ENCODE assay signal across 8 cellular contexts in the genomic region with DNA sequence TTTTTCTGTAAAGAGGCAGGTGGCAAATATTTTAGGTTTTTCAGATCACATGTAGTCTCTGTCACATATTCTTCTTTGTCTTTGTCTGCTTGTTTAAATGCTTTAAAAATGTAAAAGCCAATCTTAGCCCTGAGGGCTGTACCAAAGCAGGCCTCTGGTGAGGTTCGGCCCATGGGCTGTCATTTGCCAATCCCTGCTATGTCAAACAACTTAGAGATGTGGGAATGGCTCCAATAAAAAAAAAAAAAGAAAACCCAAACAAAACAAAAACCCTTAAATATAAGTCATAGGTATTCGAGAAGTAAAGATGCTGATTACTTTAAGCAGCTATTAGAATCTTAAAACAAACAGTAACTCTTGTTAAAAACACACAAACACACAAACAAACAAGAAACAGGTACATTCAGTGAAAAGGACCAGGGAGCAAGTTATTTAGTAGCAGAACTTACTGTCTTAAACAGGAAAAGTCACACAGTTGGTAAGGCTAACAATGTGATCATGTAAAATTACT.
DNase-seq lines count a peak whose midpoint lies in the region; ATAC-seq and TF ChIP-seq lines count a peak whose summit lies in the region.

No MANE protein-coding gene starts in this region.

- WGBS in mammary epithelial cell (ENCODE audit: low coverage, missing lambda C conversion rate) = 62% methylated on average over 2 of the region's 2 CpGs
- 79 to 89% methylated on average over 2 of the region's 2 CpGs for WGBS in testis, 2 donors

- ATAC-seq in activated CD8-positive, alpha-beta memory T cell treated with anti-CD3 and anti-CD28 coated beads, Interleukin-2, amount 10 ng/mL, durations not matched to agents 7 days and 5 days = peak; percentile 3
- ATAC-seq in PC-3 = peak; percentile 18; the same call in 1 of the 2 replicates
- no peak for ATAC-seq in stimulated activated effector memory CD8-positive, alpha-beta T cell treated with anti-CD3 and anti-CD28 coated beads, Interleukin-12 subunit alpha, Interleukin-12 subunit beta, amount 100 ng/mL, for 72 hours

- peak overlapping the region; percentile 99 for H3K27ac Mint-ChIP-seq in activated CD8-positive, alpha-beta memory T cell treated with anti-CD3 and anti-CD28 coated beads, Interleukin-2, amount 10 ng/mL, durations not matched to agents 7 days and 5 days
- peak overlapping the region; percentile 98 for H3K27ac Mint-ChIP-seq in stimulated activated effector memory CD8-positive, alpha-beta T cell treated with anti-CD3 and anti-CD28 coated beads, Interleukin-12 subunit alpha, Interleukin-12 subunit beta, amount 100 ng/mL, for 72 hours

- H3K9me3 Mint-ChIP-seq in activated CD8-positive, alpha-beta memory T cell treated with anti-CD3 and anti-CD28 coated beads, Interleukin-2, amount 10 ng/mL, durations not matched to agents 7 days and 5 days (ENCODE audit: low read depth) = peaks cover 19% of the 10 kb centered on the region
- peaks cover 29% of the 10 kb centered on the region for H3K9me3 Mint-ChIP-seq in stimulated activated effector memory CD8-positive, alpha-beta T cell treated with anti-CD3 and anti-CD28 coated beads, Interleukin-12 subunit alpha, Interleukin-12 subunit beta, amount 100 ng/mL, for 72 hours

- H3K4me1 ChIP-seq in PC-3 (ENCODE audit: insufficient read depth, low read length) (peaks cover 28% of the 10 kb centered on the region), mammary epithelial cell (ENCODE audit: insufficient read depth, low read length) (peaks cover 20% of the 10 kb centered on the region), testis (no peaks in the 10 kb centered on the region)

- H3K36me3 ChIP-seq in PC-3 (ENCODE audit: low read depth, low read length) = no peaks in the 10 kb centered on the region
- H3K36me3 ChIP-seq in mammary epithelial cell (ENCODE audit: insufficient read depth, low read length) = no peaks in the 10 kb centered on the region
- H3K36me3 ChIP-seq in testis (ENCODE audit: low read depth, missing control alignments) = no peaks in the 10 kb centered on the region

- H2AFZ ChIP-seq in PC-3 (ENCODE audit: low read length) (no peak overlapping the region), mammary epithelial cell (ENCODE audit: low read depth, low read length) (no peak overlapping the region)

- H3K9ac ChIP-seq in PC-3 (ENCODE audit: low read length) (peak overlapping the region; percentile 2; the same call in 1 of the 2 replicates), mammary epithelial cell (ENCODE audit: insufficient read depth, low read length) (peak overlapping the region; percentile 38)

- no peak overlapping the region for H3K4me3 ChIP-seq in PC-3 (ENCODE audit: low read length)
- H3K4me3 ChIP-seq in mammary epithelial cell (replicated peaks in 1 of 3; ENCODE audit: insufficient read depth in 1 of 3, low read depth in 2 of 3, low read length in 3 of 3) = no peak overlapping the region
- H3K4me3 ChIP-seq in testis = no peak overlapping the region

- CTCF ChIA-PET in activated CD8-positive, alpha-beta memory T cell treated with anti-CD3 and anti-CD28 coated beads, Interleukin-2, amount 10 ng/mL, durations not matched to agents 7 days and 5 days (lab: Charles Lee) = interaction anchor here (1.0 to 3.4 kb wide), 5 partner anchors 21 to 170 kb away, joined by 3 to 18 read pairs (median 3); a partner anchor contains a TSS
- CTCF ChIA-PET in PC-3 (lab: Charles Lee) = no interaction called here
- CTCF ChIA-PET in mammary epithelial cell (lab: Charles Lee; ENCODE audit: low non-redundant PET) = no interaction called here

- BruUV-seq in PC-3 (replicated peaks; lab: Mats Ljungman, UMichigan) (TSS peak; percentile 92), mammary epithelial cell (replicated peaks; lab: Mats Ljungman, UMichigan) (TSS peak; percentile 93)

- POLR2A ChIA-PET in PC-3 (lab: Charles Lee; ENCODE audit: unreplicated experiment) = interaction anchor here (0.5 to 1.1 kb wide), 6 partner anchors 16 to 410 kb away, joined by 3 to 9 read pairs (median 4); a partner anchor contains a TSS

- dilution Hi-C loops in mammary epithelial cell (cut with HindIII; ENCODE audit: low sequenced_read_pairs) = no loop called here

- H3K27me3 ChIP-seq in PC-3 (ENCODE audit: low read length) (no peaks in the 10 kb centered on the region), mammary epithelial cell (ENCODE audit: insufficient read depth, low read length) (no peaks in the 10 kb centered on the region), testis (no peaks in the 10 kb centered on the region)

- in situ Hi-C loops in mammary epithelial cell (cut with MboI; ENCODE audit: low sequenced_read_pairs in 2 of 2) = loop anchor here in 1 of 2 donors (5.0 kb wide), 1 partner anchor 59 kb away; no protein-coding TSS in a partner anchor

- no peaks in the 10 kb centered on the region for H3K27me3 Mint-ChIP-seq in activated CD8-positive, alpha-beta memory T cell treated with anti-CD3 and anti-CD28 coated beads, Interleukin-2, amount 10 ng/mL, durations not matched to agents 7 days and 5 days

- DNase-seq in activated CD8-positive, alpha-beta memory T cell treated with anti-CD3 and anti-CD28 coated beads, Interleukin-2, amount 10 ng/mL, durations not matched to agents 7 days and 5 days = no peak
- no peak for DNase-seq in activated CD8-positive, alpha-beta memory T cell treated with anti-CD3 and anti-CD28 coated beads for 24 hours
- DNase-seq in PC-3 (peak; percentile 27), mammary epithelial cell (no peak), A172 (ENCODE audit: low spot score) (no peak), MV-4-11 (lab: John Stamatoyannopoulos, UW) (no peak), testis (no peak)
- no peak for DNase-seq in stimulated activated effector memory CD8-positive, alpha-beta T cell treated with anti-CD3 and anti-CD28 coated beads, Interleukin-12 subunit alpha, Interleukin-12 subunit beta, amount 100 ng/mL, for 72 hours (ENCODE audit: low spot score in 2 of 2)

- H3K27ac ChIP-seq in PC-3 (ENCODE audit: low read length) (peak overlapping the region; percentile 52), mammary epithelial cell (ENCODE audit: insufficient read depth, low read depth, low read length) (peak overlapping the region; percentile 66), testis (no peak overlapping the region)

- H3K79me2 ChIP-seq in PC-3 (ENCODE audit: low read length) (no peaks in the 10 kb centered on the region), mammary epithelial cell (ENCODE audit: insufficient read depth, low read length) (no peaks in the 10 kb centered on the region)

- H3K9me3 ChIP-seq in PC-3 (ENCODE audit: low read length) (peaks cover 6% of the 10 kb centered on the region; the same call in 1 of the 2 replicates), mammary epithelial cell (replicated peaks; ENCODE audit: insufficient read depth, low read length) (peaks cover 11% of the 10 kb centered on the region), testis (no peaks in the 10 kb centered on the region)

- H3K4me1 Mint-ChIP-seq in activated CD8-positive, alpha-beta memory T cell treated with anti-CD3 and anti-CD28 coated beads, Interleukin-2, amount 10 ng/mL, durations not matched to agents 7 days and 5 days = peaks cover 44% of the 10 kb centered on the region
- peaks cover 52% of the 10 kb centered on the region for H3K4me1 Mint-ChIP-seq in stimulated activated effector memory CD8-positive, alpha-beta T cell treated with anti-CD3 and anti-CD28 coated beads, Interleukin-12 subunit alpha, Interleukin-12 subunit beta, amount 100 ng/mL, for 72 hours

- no peaks in the 10 kb centered on the region for H3F3A ChIP-seq in PC-3 (ENCODE audit: low read length, unreplicated experiment)

- H3K36me3 Mint-ChIP-seq in activated CD8-positive, alpha-beta memory T cell treated with anti-CD3 and anti-CD28 coated beads, Interleukin-2, amount 10 ng/mL, durations not matched to agents 7 days and 5 days = peaks cover 58% of the 10 kb centered on the region
- peaks cover 15% of the 10 kb centered on the region for H3K36me3 Mint-ChIP-seq in stimulated activated effector memory CD8-positive, alpha-beta T cell treated with anti-CD3 and anti-CD28 coated beads, Interleukin-12 subunit alpha, Interleukin-12 subunit beta, amount 100 ng/mL, for 72 hours

- H3K4me3 Mint-ChIP-seq in activated CD8-positive, alpha-beta memory T cell treated with anti-CD3 and anti-CD28 coated beads, Interleukin-2, amount 10 ng/mL, durations not matched to agents 7 days and 5 days = peak overlapping the region; percentile 63
- H3K4me3 Mint-ChIP-seq in stimulated activated effector memory CD8-positive, alpha-beta T cell treated with anti-CD3 and anti-CD28 coated beads, Interleukin-12 subunit alpha, Interleukin-12 subunit beta, amount 100 ng/mL, for 72 hours = peak overlapping the region; percentile 61

- H3K4me2 ChIP-seq in PC-3 (ENCODE audit: low read length) (peak overlapping the region; percentile 13), mammary epithelial cell (ENCODE audit: insufficient read depth, low read depth, low read length) (peak overlapping the region; percentile 37)

- TF ChIP-seq CTCF in PC-3 (conservative IDR thresholded peaks at IDR 0.05; ENCODE audit: low read depth, low read length) (no peak), mammary epithelial cell (conservative IDR thresholded peaks at IDR 0.05 in 1 of 2, IDR thresholded peaks at IDR 0.05 in 1 of 2; ENCODE audit: extremely low read depth in 1 of 2, insufficient read depth in 1 of 2, low read depth in 1 of 2, low read length in 2 of 2) (no peak), testis (IDR thresholded peaks at IDR 0.05) (no peak)

- intact Hi-C loops in PC-3 (cut with micrococcal nuclease) (loop anchor here (1.0 to 5.0 kb wide), 6 partner anchors 16 to 371 kb away; no protein-coding TSS in a partner anchor), mammary epithelial cell (cut with micrococcal nuclease) (loop anchor here (1.0 to 2.0 kb wide), 3 partner anchors 33 to 79 kb away; no protein-coding TSS in a partner anchor), testis (cut with DNase I; ENCODE audit: low total_unique reads) (no loop called here)

- no peaks in the 10 kb centered on the region for H3K9me2 ChIP-seq in PC-3 (replicated peaks; ENCODE audit: low read length)

- H4K20me1 ChIP-seq in PC-3 (ENCODE audit: low read length) = no peaks in the 10 kb centered on the region
- no peaks in the 10 kb centered on the region for H4K20me1 ChIP-seq in mammary epithelial cell (ENCODE audit: insufficient read depth, low read length)

- no peak for TF ChIP-seq POLR2A in testis (IDR thresholded peaks at IDR 0.05)

Comparison
In these comparisons a context has a peak if more than half of its experiments do, and no peak if none do; other contexts are left out.
1. H3K27ac ChIP-seq: peak in PC-3 (single experiment) and mammary epithelial cell (single experiment); none in testis (0 of 2).